14 cellular contexts compared by ENCODE assay signal in genomic region chr2:166802475-166802874, GRCh38.
DNase-seq lines count a peak whose midpoint lies in the region; ATAC-seq and TF ChIP-seq lines count a peak whose summit lies in the region.
"Had no signal": no experiment of that assay in that cellular context is flagged by ENCODE, and none has a peak within 500 bp of the region (broad histone marks: within the 10 kb centered on the region; RNA-seq: fewer than 3 reads in every experiment).

No MANE protein-coding gene starts in this region.

- H3K4me3 ChIP-seq in cardiac muscle cell (no peak overlapping the region), left ventricle myocardium inferior (no peak overlapping the region)
- no peak overlapping the region for H3K4me3 ChIP-seq in Jurkat, Clone E6-1 (ENCODE audit: low read length)
- H3K4me3 ChIP-seq: PC-9 had no signal

- TF ChIP-seq CTCF in cardiac muscle cell (IDR thresholded peaks at IDR 0.05; ENCODE audit: low read depth, low read length), result no peak
- no peak for TF ChIP-seq CTCF in left ventricle myocardium inferior (IDR thresholded peaks at IDR 0.05; ENCODE audit: borderline replicate concordance)

- H3K36me3 ChIP-seq in cardiac muscle cell (no peaks in the 10 kb centered on the region), left ventricle myocardium inferior (no peaks in the 10 kb centered on the region)

- H3K27me3 ChIP-seq in cardiac muscle cell, result no peaks in the 10 kb centered on the region
- no peaks in the 10 kb centered on the region for H3K27me3 ChIP-seq in left ventricle myocardium inferior (ENCODE audit: low read depth)

- H3K4me1 ChIP-seq in cardiac muscle cell (ENCODE audit: low read depth), result peaks cover 21% of the 10 kb centered on the region
- peaks cover 3% of the 10 kb centered on the region for H3K4me1 ChIP-seq in left ventricle myocardium inferior

- H3K27ac ChIP-seq in cardiac muscle cell (peak overlapping the region; percentile 64), left ventricle myocardium inferior (replicated peaks) (no peak overlapping the region)
- H3K27ac ChIP-seq: PC-9 had no signal

- intact Hi-C loops in left ventricle myocardium inferior (cut with micrococcal nuclease), result no loop called here

- no peaks in the 10 kb centered on the region for H3K9me3 ChIP-seq in cardiac muscle cell (ENCODE audit: low read depth)
- H3K9me3 ChIP-seq in left ventricle myocardium inferior (replicated peaks), result peaks cover 13% of the 10 kb centered on the region

- peak in 1 of 2 donors; percentile 81 for DNase-seq in cardiac muscle cell (ENCODE audit: low read depth in 1 of 2, low spot score in 1 of 2)
- DNase-seq in left ventricle myocardium inferior, result no peak
- peak; percentile 88 for DNase-seq in Jurkat, Clone E6-1 (ENCODE audit: low read depth, low spot score)
- peak; percentile 15 for DNase-seq in central memory CD4-positive, alpha-beta T cell
- no peak for DNase-seq in NCI-H1105 treated with DMSO at 0.1 percent for 48 hours (lab: John Stamatoyannopoulos, UW)
- no peak for DNase-seq in NCI-H446 treated with DMSO at 0.1 percent for 48 hours (lab: John Stamatoyannopoulos, UW)
- DNase-seq: DMS153, HCEC 1CT, NCI-H1436 treated with DMSO at 0.1 percent for 48 hours, NCI-H2081, NCI-H2227 treated with DMSO at 0.1 percent for 48 hours, NCI-H748 treated with DMSO at 0.1 percent for 48 hours, PC-9 had no signal

- no peak for ATAC-seq in SK-N-SH treated with all-trans-retinoic acid at 6 μM for 48 hours

TF ChIP-seq in SK-N-SH treated with all-trans-retinoic acid at 6 μM for 48 hours, 23 proteins besides CTCF, POLR2A, EP300 and RAD21:
- TF ChIP-seq PPARA (CRISPR knock-in tag; IDR thresholded peaks at IDR 0.05; ENCODE audit: borderline replicate concordance) (no peak), ISL1 (CRISPR knock-in tag; IDR thresholded peaks at IDR 0.05) (no peak), SNAI2 (CRISPR knock-in tag; IDR thresholded peaks at IDR 0.05) (no peak), ZNF8 (CRISPR knock-in tag; IDR thresholded peaks at IDR 0.05) (no peak), OSR1 (CRISPR knock-in tag; IDR thresholded peaks at IDR 0.05) (no peak)
TF ChIP-seq in SK-N-SH treated with all-trans-retinoic acid at 6 μM for 48 hours: peak in this region for 0.

Comparison
In these comparisons a context has a peak if more than half of its experiments do, and no peak if none do; other contexts are left out.
1. DNase-seq: peak in Jurkat, Clone E6-1 (single experiment) and central memory CD4-positive, alpha-beta T cell (single experiment); none in left ventricle myocardium inferior (single experiment), NCI-H1105 treated with DMSO at 0.1 percent for 48 hours (single experiment) and NCI-H446 treated with DMSO at 0.1 percent for 48 hours (single experiment).